Comparison of ENCODE assay signal across 22 cellular contexts in genomic region chr22:17284917-17285316, GRCh38.
A peak's percentile ranks its signal among the peaks of the same experiment; 100 is the strongest.
DNase-seq lines count a peak whose midpoint lies in the region; ATAC-seq and TF ChIP-seq lines count a peak whose summit lies in the region.
"Had no signal": no experiment of that assay in that cellular context is flagged by ENCODE, and none has a peak within 500 bp of the region (broad histone marks: within the 10 kb centered on the region; RNA-seq: fewer than 3 reads in every experiment).

No MANE protein-coding gene starts in this region.

- H3K27me3 Mint-ChIP-seq in GM23338 (ENCODE audit: insufficient read depth, low read depth, poor library complexity) (peaks cover 7% of the 10 kb centered on the region), neural crest cell (ENCODE audit: low read depth) (no peaks in the 10 kb centered on the region)
- H3K27me3 Mint-ChIP-seq in T-helper 2 cell treated with Interferon-gamma antibody and Interleukin-4, amounts not matched to agents 5 μg/mL and 100 μg/mL, for 36 hours (ENCODE audit: low read depth): peaks cover 3% of the 10 kb centered on the region
- H3K27me3 Mint-ChIP-seq: CD4-positive, alpha-beta memory T cell had no signal

- TF ChIP-seq CTCF in GM23338 (conservative IDR thresholded peaks at IDR 0.05; ENCODE audit: low read depth in 2 of 2) (no peak), neural crest cell (conservative IDR thresholded peaks at IDR 0.05) (no peak), upper lobe of right lung (IDR thresholded peaks at IDR 0.05) (no peak)

- no peaks in the 10 kb centered on the region for H3K79me2 ChIP-seq in GM23338 (replicated peaks; ENCODE audit: insufficient read depth)

- H3K36me3 Mint-ChIP-seq in GM23338 (ENCODE audit: low read depth) (no peaks in the 10 kb centered on the region), neural crest cell (ENCODE audit: low read depth) (no peaks in the 10 kb centered on the region)
- no peaks in the 10 kb centered on the region for H3K36me3 Mint-ChIP-seq in T-helper 2 cell treated with Interferon-gamma antibody and Interleukin-4, amounts not matched to agents 5 μg/mL and 100 μg/mL, for 36 hours (ENCODE audit: low read depth)
- H3K36me3 Mint-ChIP-seq: CD4-positive, alpha-beta memory T cell had no signal

- ATAC-seq in GM23338 (no peak), upper lobe of right lung (peak; percentile 20)
- ATAC-seq: A549, GM12878 had no signal

- no peaks in the 10 kb centered on the region for H3K9me3 Mint-ChIP-seq in GM23338
- H3K9me3 Mint-ChIP-seq in neural crest cell: no peaks in the 10 kb centered on the region
- no peaks in the 10 kb centered on the region for H3K9me3 Mint-ChIP-seq in T-helper 2 cell treated with Interferon-gamma antibody and Interleukin-4, amounts not matched to agents 5 μg/mL and 100 μg/mL, for 36 hours
- H3K9me3 Mint-ChIP-seq: CD4-positive, alpha-beta memory T cell had no signal

- H3K9me2 ChIP-seq in GM23338 (ENCODE audit: insufficient read depth): no peaks in the 10 kb centered on the region

- intact Hi-C loops in upper lobe of right lung (cut with DNase I): no loop called here

- no peak overlapping the region for H3K27ac ChIP-seq in GM23338 (ENCODE audit: low read depth)
- H3K27ac ChIP-seq in upper lobe of right lung: no peak overlapping the region
- H3K27ac ChIP-seq: A549, BLaER1, SJCRH30 had no signal

- H3K4me1 ChIP-seq in GM23338 (ENCODE audit: insufficient read depth) (no peaks in the 10 kb centered on the region), upper lobe of right lung (no peaks in the 10 kb centered on the region)
- H3K4me1 ChIP-seq: A549, Caco-2, SJCRH30 had no signal

- H3K27ac Mint-ChIP-seq in GM23338: no peak overlapping the region
- H3K27ac Mint-ChIP-seq in neural crest cell (ENCODE audit: unreplicated experiment): peak overlapping the region; percentile 53
- H3K27ac Mint-ChIP-seq in T-helper 2 cell treated with Interferon-gamma antibody and Interleukin-4, amounts not matched to agents 5 μg/mL and 100 μg/mL, for 36 hours: no peak overlapping the region
- H3K27ac Mint-ChIP-seq: CD4-positive, alpha-beta memory T cell had no signal

- H3K27me3 ChIP-seq in GM23338 (ENCODE audit: insufficient read depth) (no peaks in the 10 kb centered on the region), upper lobe of right lung (no peaks in the 10 kb centered on the region)
- H3K27me3 ChIP-seq: BLaER1, SJCRH30 had no signal

- H3K9me3 ChIP-seq in upper lobe of right lung: no peaks in the 10 kb centered on the region
- H3K9me3 ChIP-seq: A549, BLaER1, Caco-2, SJCRH30 had no signal

- H3K4me2 ChIP-seq in GM23338: no peak overlapping the region
- H3K4me2 ChIP-seq: A549, BLaER1 had no signal

- H4K20me1 ChIP-seq in GM23338 (replicated peaks; ENCODE audit: insufficient read depth): no peaks in the 10 kb centered on the region
- H4K20me1 ChIP-seq: BLaER1 had no signal

- no peak overlapping the region for H3K4me3 ChIP-seq in GM23338
- no peak overlapping the region for H3K4me3 ChIP-seq in upper lobe of right lung
- H3K4me3 ChIP-seq: A549, BLaER1, GM12878, SJCRH30 had no signal

- peak overlapping the region; percentile 87; the same call in 1 of the 2 replicates for H2AFZ ChIP-seq in GM23338

- peaks cover 6% of the 10 kb centered on the region; the same call in 1 of the 2 replicates for H3F3A ChIP-seq in GM23338 (replicated peaks; ENCODE audit: low read depth)

- DNase-seq in GM23338 (ENCODE audit: low spot score) (no peak), left kidney (ENCODE audit: low read depth, low spot score) (peak; percentile 64), neural crest cell (ENCODE audit: low read depth, low spot score) (no peak), upper lobe of right lung (no peak), GM19238 (ENCODE audit: insufficient read length, low spot score) (no peak), Ammon's horn (ENCODE audit: low spot score) (no peak)
- DNase-seq in T-helper 2 cell treated with Interferon-gamma antibody and Interleukin-4, amounts not matched to agents 5 μg/mL and 100 μg/mL, for 36 hours (ENCODE audit: low spot score): no peak
- DNase-seq: Caco-2; CD4-positive, alpha-beta memory T cell; DND-41; Karpas-422; MV-4-11; NCI-H1105 treated with DMSO at 0.1 percent for 48 hours; NCI-H2029 treated with DMSO at 0.1 percent for 48 hours; NCI-H226; NCI-H524; NCI-H774; NK-92 treated with Interleukin-12 subunit alpha and Interleukin-12 subunit beta, amount 100 ng/mL, for 24 hours had no signal

- H3K36me3 ChIP-seq in GM23338 (ENCODE audit: insufficient read depth) (no peaks in the 10 kb centered on the region; the same call in 1 of the 2 replicates), upper lobe of right lung (no peaks in the 10 kb centered on the region)
- H3K36me3 ChIP-seq: BLaER1, SJCRH30 had no signal

- H3K4me1 Mint-ChIP-seq in GM23338 (0 out of 3 replicates have a peak, but pooled peaks cover 6% of the 10 kb centered on the region), neural crest cell (peaks cover 6% of the 10 kb centered on the region)
- peaks cover 14% of the 10 kb centered on the region for H3K4me1 Mint-ChIP-seq in T-helper 2 cell treated with Interferon-gamma antibody and Interleukin-4, amounts not matched to agents 5 μg/mL and 100 μg/mL, for 36 hours (ENCODE audit: low read depth)

- H3K4me3 Mint-ChIP-seq in GM23338 (no peak overlapping the region), neural crest cell (no peak overlapping the region)
- H3K4me3 Mint-ChIP-seq in T-helper 2 cell treated with Interferon-gamma antibody and Interleukin-4, amounts not matched to agents 5 μg/mL and 100 μg/mL, for 36 hours: no peak overlapping the region
- H3K4me3 Mint-ChIP-seq: CD4-positive, alpha-beta memory T cell had no signal

TF ChIP-seq in GM23338, 12 proteins besides CTCF, POLR2A, EP300 and RAD21:
- TF ChIP-seq, protein P1, sequence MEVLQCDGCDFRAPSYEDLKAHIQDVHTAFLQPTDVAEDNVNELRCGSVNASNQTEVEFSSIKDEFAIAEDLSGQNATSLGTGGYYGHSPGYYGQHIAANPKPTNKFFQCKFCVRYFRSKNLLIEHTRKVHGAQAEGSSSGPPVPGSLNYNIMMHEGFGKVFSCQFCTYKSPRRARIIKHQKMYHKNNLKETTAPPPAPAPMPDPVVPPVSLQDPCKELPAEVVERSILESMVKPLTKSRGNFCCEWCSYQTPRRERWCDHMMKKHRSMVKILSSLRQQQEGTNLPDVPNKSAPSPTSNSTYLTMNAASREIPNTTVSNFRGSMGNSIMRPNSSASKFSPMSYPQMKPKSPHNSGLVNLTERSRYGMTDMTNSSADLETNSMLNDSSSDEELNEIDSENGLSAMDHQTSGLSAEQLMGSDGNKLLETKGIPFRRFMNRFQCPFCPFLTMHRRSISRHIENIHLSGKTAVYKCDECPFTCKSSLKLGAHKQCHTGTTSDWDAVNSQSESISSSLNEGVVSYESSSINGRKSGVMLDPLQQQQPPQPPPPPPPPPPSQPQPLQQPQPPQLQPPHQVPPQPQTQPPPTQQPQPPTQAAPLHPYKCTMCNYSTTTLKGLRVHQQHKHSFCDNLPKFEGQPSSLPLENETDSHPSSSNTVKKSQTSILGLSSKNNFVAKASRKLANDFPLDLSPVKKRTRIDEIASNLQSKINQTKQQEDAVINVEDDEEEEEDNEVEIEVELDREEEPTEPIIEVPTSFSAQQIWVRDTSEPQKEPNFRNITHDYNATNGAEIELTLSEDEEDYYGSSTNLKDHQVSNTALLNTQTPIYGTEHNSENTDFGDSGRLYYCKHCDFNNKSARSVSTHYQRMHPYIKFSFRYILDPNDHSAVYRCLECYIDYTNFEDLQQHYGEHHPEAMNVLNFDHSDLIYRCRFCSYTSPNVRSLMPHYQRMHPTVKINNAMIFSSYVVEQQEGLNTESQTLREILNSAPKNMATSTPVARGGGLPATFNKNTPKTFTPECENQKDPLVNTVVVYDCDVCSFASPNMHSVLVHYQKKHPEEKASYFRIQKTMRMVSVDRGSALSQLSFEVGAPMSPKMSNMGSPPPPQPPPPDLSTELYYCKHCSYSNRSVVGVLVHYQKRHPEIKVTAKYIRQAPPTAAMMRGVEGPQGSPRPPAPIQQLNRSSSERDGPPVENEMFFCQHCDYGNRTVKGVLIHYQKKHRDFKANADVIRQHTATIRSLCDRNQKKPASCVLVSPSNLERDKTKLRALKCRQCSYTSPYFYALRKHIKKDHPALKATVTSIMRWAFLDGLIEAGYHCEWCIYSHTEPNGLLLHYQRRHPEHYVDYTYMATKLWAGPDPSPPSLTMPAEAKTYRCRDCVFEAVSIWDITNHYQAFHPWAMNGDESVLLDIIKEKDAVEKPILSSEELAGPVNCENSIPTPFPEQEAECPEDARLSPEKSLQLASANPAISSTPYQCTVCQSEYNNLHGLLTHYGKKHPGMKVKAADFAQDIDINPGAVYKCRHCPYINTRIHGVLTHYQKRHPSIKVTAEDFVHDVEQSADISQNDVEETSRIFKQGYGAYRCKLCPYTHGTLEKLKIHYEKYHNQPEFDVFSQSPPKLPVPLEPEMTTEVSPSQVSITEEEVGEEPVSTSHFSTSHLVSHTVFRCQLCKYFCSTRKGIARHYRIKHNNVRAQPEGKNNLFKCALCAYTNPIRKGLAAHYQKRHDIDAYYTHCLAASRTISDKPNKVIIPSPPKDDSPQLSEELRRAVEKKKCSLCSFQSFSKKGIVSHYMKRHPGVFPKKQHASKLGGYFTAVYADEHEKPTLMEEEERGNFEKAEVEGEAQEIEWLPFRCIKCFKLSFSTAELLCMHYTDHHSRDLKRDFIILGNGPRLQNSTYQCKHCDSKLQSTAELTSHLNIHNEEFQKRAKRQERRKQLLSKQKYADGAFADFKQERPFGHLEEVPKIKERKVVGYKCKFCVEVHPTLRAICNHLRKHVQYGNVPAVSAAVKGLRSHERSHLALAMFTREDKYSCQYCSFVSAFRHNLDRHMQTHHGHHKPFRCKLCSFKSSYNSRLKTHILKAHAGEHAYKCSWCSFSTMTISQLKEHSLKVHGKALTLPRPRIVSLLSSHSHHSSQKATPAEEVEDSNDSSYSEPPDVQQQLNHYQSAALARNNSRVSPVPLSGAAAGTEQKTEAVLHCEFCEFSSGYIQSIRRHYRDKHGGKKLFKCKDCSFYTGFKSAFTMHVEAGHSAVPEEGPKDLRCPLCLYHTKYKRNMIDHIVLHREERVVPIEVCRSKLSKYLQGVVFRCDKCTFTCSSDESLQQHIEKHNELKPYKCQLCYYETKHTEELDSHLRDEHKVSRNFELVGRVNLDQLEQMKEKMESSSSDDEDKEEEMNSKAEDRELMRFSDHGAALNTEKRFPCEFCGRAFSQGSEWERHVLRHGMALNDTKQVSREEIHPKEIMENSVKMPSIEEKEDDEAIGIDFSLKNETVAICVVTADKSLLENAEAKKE (CRISPR knock-in tag; IDR thresholded peaks at IDR 0.05): no peak
